ENCODE assay signal across 23 cellular contexts in genomic region chr4:61149278-61149677, GRCh38. TPM values are rescaled to one million over a fixed set of nuclear protein-coding genes. Genes with fewer than 3 reads are reported as not detected.
A peak's percentile ranks its signal among the peaks of the same experiment; 100 is the strongest.
DNase-seq lines count a peak whose midpoint lies in the region; ATAC-seq and TF ChIP-seq lines count a peak whose summit lies in the region.
"Had no signal": no experiment of that assay in that cellular context is flagged by ENCODE, and none has a peak within 500 bp of the region (broad histone marks: within the 10 kb centered on the region; RNA-seq: fewer than 3 reads in every experiment).

No MANE protein-coding gene starts in this region.

- no peaks in the 10 kb centered on the region for H4K20me1 ChIP-seq in mammary epithelial cell (ENCODE audit: insufficient read depth, low read length)

- no peak overlapping the region for H3K9ac ChIP-seq in mammary epithelial cell (ENCODE audit: insufficient read depth, low read length)

- BruUV-seq in mammary epithelial cell (replicated peaks; lab: Mats Ljungman, UMichigan) = no TSS peak

- H3K4me1 ChIP-seq in mammary epithelial cell (ENCODE audit: insufficient read depth, low read length) = no peaks in the 10 kb centered on the region
- H3K4me1 ChIP-seq: body of pancreas, colonic mucosa, esophagus muscularis mucosa, spleen, testis had no signal

- ATAC-seq in HG03139 (IDR thresholded peaks at IDR 0.05; ENCODE audit: unreplicated experiment) = no peak
- ATAC-seq: body of pancreas; effector memory CD8-positive, alpha-beta T cell; natural killer cell treated with Interleukin-12 subunit alpha and Interleukin-12 subunit beta and Interleukin-15 and Interleukin-18, amount 100 ng/mL, for 72 hours; stimulated activated memory B cell treated with anti-CD40 and anti-IgM and Interleukin-4, amounts not matched to agents 10 μg/mL and 1 μg/mL and 100 μg/mL, for 72 hours had no signal

- DNase-seq in HS-5 (ENCODE audit: low read depth) (peak; percentile 20), OCI-M1 (lab: John Stamatoyannopoulos, UW) (peak; percentile 88), mammary epithelial cell (peak; percentile 68), kidney epithelial cell (ENCODE audit: low read depth) (peak; percentile 1), NCI-H2171 (lab: John Stamatoyannopoulos, UW) (no peak), NCI-H82 (lab: John Stamatoyannopoulos, UW) (no peak), NCI-H510A (lab: John Stamatoyannopoulos, UW) (no peak)
- DNase-seq: activated CD4-positive, alpha-beta memory T cell treated with anti-CD3 and anti-CD28 coated beads, Interleukin-2, amount 10 ng/mL, durations not matched to agents 7 days and 5 days; body of pancreas; C1 segment of cervical spinal cord; Calu3; colonic mucosa; effector memory CD8-positive, alpha-beta T cell; NCI-H1436; NCI-H526; spleen; stimulated activated CD4-positive, alpha-beta T cell treated with anti-CD3 and anti-CD28 coated beads, Interleukin-4, amount 100 ng/mL, for 1 hour; T-helper 9 cell; testis had no signal

- in situ Hi-C loops in mammary epithelial cell (cut with MboI; ENCODE audit: low sequenced_read_pairs in 2 of 2) = no loop called here

- TF ChIP-seq CTCF in mammary epithelial cell (conservative IDR thresholded peaks at IDR 0.05 in 1 of 2, IDR thresholded peaks at IDR 0.05 in 1 of 2; ENCODE audit: extremely low read depth in 1 of 2, insufficient read depth in 1 of 2, low read depth in 1 of 2, low read length in 2 of 2) (no peak), kidney epithelial cell (IDR thresholded peaks at IDR 0.05; ENCODE audit: insufficient read depth, low read length, poor library complexity, severe bottlenecking) (no peak)

- no peaks in the 10 kb centered on the region for H3K9me3 ChIP-seq in mammary epithelial cell (replicated peaks; ENCODE audit: insufficient read depth, low read length)
- H3K9me3 ChIP-seq: body of pancreas, colonic mucosa, esophagus muscularis mucosa, testis had no signal

- dilution Hi-C loops in mammary epithelial cell (cut with HindIII; ENCODE audit: low sequenced_read_pairs) = no loop called here

- H3K4me2 ChIP-seq in mammary epithelial cell (ENCODE audit: insufficient read depth, low read depth, low read length) = no peak overlapping the region

- H3K36me3 ChIP-seq in mammary epithelial cell (ENCODE audit: insufficient read depth, low read length) (no peaks in the 10 kb centered on the region), kidney epithelial cell (ENCODE audit: control insufficient read depth, insufficient read depth, low read length) (no peaks in the 10 kb centered on the region)
- H3K36me3 ChIP-seq: colonic mucosa, esophagus muscularis mucosa, spleen had no signal

- H3K27ac ChIP-seq in mammary epithelial cell (ENCODE audit: insufficient read depth, low read depth, low read length) = no peak overlapping the region
- H3K27ac ChIP-seq: body of pancreas, colonic mucosa, esophagus muscularis mucosa, spleen, testis had no signal

- intact Hi-C loops in mammary epithelial cell (cut with micrococcal nuclease) = no loop called here

- H3K27me3 ChIP-seq in mammary epithelial cell (ENCODE audit: insufficient read depth, low read length) = no peaks in the 10 kb centered on the region
- H3K27me3 ChIP-seq in kidney epithelial cell (ENCODE audit: control insufficient read depth, insufficient read depth, low read length) = no peaks in the 10 kb centered on the region
- H3K27me3 ChIP-seq: body of pancreas, colonic mucosa, esophagus muscularis mucosa, spleen, testis had no signal

- no peak overlapping the region for H2AFZ ChIP-seq in mammary epithelial cell (ENCODE audit: low read depth, low read length)

- H3K79me2 ChIP-seq in mammary epithelial cell (ENCODE audit: insufficient read depth, low read length) = no peaks in the 10 kb centered on the region

- H3K4me3 ChIP-seq in mammary epithelial cell (replicated peaks in 1 of 3; ENCODE audit: insufficient read depth in 1 of 3, low read depth in 2 of 3, low read length in 3 of 3) (no peak overlapping the region), kidney epithelial cell (ENCODE audit: low read depth, low read length) (no peak overlapping the region)
- H3K4me3 ChIP-seq: body of pancreas, colonic mucosa, esophagus muscularis mucosa, spleen, testis had no signal

- CTCF ChIA-PET in mammary epithelial cell (lab: Charles Lee; ENCODE audit: low non-redundant PET) = no interaction called here

RNA-seq across cellular contexts. Expression of gene ADGRL3, which starts 50.8 kb away (rescaled TPM):
- 1 to 10 TPM in 1 of 2 donors, not detected in 1; 2.8 TPM for total RNA-seq in mammary epithelial cell
- polyA plus RNA-seq in mammary epithelial cell = 0.10 TPM
- not detected for polyA minus RNA-seq in mammary epithelial cell
- 2.1 and 2.5 TPM in 2 replicates for total RNA-seq in kidney epithelial cell
- total RNA-seq: activated CD4-positive, alpha-beta memory T cell treated with anti-CD3 and anti-CD28 coated beads, Interleukin-2, amount 10 ng/mL, durations not matched to agents 7 days and 5 days; natural killer cell treated with Interleukin-12 subunit alpha and Interleukin-12 subunit beta and Interleukin-15 and Interleukin-18, amount 100 ng/mL, for 72 hours had no signal

Comparison
In these comparisons a context has a peak if more than half of its experiments do, and no peak if none do; other contexts are left out.
1. DNase-seq: peak in HS-5 (single experiment), OCI-M1 (single experiment), mammary epithelial cell (single experiment) and kidney epithelial cell (single experiment); none in NCI-H2171 (single experiment), NCI-H82 (single experiment) and NCI-H510A (single experiment).